Comparison of ENCODE assay signal across 8 cellular contexts in the genomic region with DNA sequence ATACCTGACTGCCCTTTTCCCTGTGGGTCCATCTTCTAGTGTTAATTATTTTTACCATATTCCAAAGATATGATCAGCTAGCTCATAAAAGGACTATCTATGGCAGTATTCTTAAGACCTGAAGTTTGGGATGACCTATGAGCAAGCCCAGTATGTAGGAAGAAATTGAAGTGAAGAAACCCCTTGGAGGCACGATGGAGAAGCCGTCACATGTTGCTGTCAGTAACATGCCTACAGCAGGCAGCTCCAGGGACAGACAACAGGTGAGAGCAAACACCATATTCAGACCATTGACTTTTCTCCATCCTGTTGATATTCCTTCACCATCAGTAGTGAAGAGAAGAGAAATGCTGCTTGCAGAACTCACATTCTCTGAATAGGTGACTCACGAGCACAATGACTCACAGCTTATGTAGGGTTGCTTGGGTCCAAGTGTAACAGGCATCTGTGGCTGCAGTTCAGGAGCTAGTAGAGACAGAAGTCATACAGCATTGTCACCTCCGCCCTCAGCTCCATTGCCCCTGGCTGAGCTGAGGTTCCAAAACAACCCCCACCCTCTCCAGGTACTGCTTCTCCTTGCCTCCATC. TPM values are rescaled to one million over a fixed set of nuclear protein-coding genes. Genes with fewer than 3 reads are reported as not detected.
A peak's percentile ranks its signal among the peaks of the same experiment; 100 is the strongest.
DNase-seq lines count a peak whose midpoint lies in the region; ATAC-seq and TF ChIP-seq lines count a peak whose summit lies in the region.

No MANE protein-coding gene starts in this region.

- H3K27ac ChIP-seq in adrenal gland = no peak overlapping the region

- H3K9me3 ChIP-seq in adrenal gland (replicated peaks in 1 of 3) = no peaks in the 10 kb centered on the region

- TF ChIP-seq CTCF in BJ (IDR thresholded peaks at IDR 0.05; ENCODE audit: insufficient read depth, low read depth, low read length) = no peak
- no peak for TF ChIP-seq CTCF in adrenal gland (IDR thresholded peaks at IDR 0.05)

- DNase-seq in BJ (ENCODE audit: low read depth) = peak; percentile 56
- DNase-seq in HPDE6-E6E7 (ENCODE audit: extremely low spot score) = peak; percentile 36
- DNase-seq in adrenal gland = peak in 6 of 7 donors; percentile 35 to 63 (median 54)
- DNase-seq in kidney glomerular epithelial cell (lab: John Stamatoyannopoulos, UW) = peak; percentile 73
- no peak for DNase-seq in UCSD-AML1 (lab: John Stamatoyannopoulos, UW; ENCODE audit: unreplicated experiment)
- DNase-seq in NCI-H128 (lab: John Stamatoyannopoulos, UW; ENCODE audit: unreplicated experiment) = no peak

- intact Hi-C loops in adrenal gland (cut with DNase I) = no loop called here

- CTCF ChIA-PET in BJ (lab: Yijun Ruan, JAX) = interaction anchor here (0.7 to 3.4 kb wide), 6 partner anchors 11 to 82 kb away, joined by 3 to 14 read pairs (median 7); no protein-coding TSS in a partner anchor

- WGBS in adrenal gland, 4 donors = 55 to 60% (median 60%) methylated on average over 4 of the region's 4 CpGs

- TF ChIP-seq POLR2A in adrenal gland (IDR thresholded peaks at IDR 0.05) = no peak

- no peak overlapping the region for H3K4me3 ChIP-seq in BJ (ENCODE audit: low read depth, low read length)
- no peak overlapping the region for H3K4me3 ChIP-seq in adrenal gland

- no peaks in the 10 kb centered on the region for H3K27me3 ChIP-seq in BJ (ENCODE audit: control insufficient read depth, insufficient read depth, low read length)
- no peaks in the 10 kb centered on the region for H3K27me3 ChIP-seq in adrenal gland

- no peaks in the 10 kb centered on the region for H3K4me1 ChIP-seq in adrenal gland (replicated peaks in 1 of 2)

- no peak for ATAC-seq in HG02623 (IDR thresholded peaks at IDR 0.05; ENCODE audit: unreplicated experiment)
- ATAC-seq in GM21360 (IDR thresholded peaks at IDR 0.05; ENCODE audit: unreplicated experiment) = no peak

- POLR2A ChIA-PET in BJ (lab: Charles Lee) = no interaction called here

- H3K36me3 ChIP-seq in BJ (ENCODE audit: control insufficient read depth, insufficient read depth, low read length) (no peaks in the 10 kb centered on the region), adrenal gland (replicated peaks in 1 of 2) (no peaks in the 10 kb centered on the region)

RNA-seq across cellular contexts. Expression of gene LYZL2, which starts 8.4 kb away (rescaled TPM):
- not detected in 2 replicates for polyA plus RNA-seq in BJ (2011; rRNA removed)
- polyA minus RNA-seq in BJ (2011; rRNA and poly(A)+ RNA removed) = not detected in 2 replicates
- not detected for total RNA-seq in adrenal gland
- polyA plus RNA-seq in adrenal gland = not detected

Comparison
In these comparisons a context has a peak if more than half of its experiments do, and no peak if none do; other contexts are left out.
1. DNase-seq: peak in BJ (single experiment), HPDE6-E6E7 (single experiment), adrenal gland (6 of 7) and kidney glomerular epithelial cell (single experiment); none in UCSD-AML1 (single experiment) and NCI-H128 (single experiment).